Comparison of ENCODE assay signal across 16 cellular contexts in the genomic region with DNA sequence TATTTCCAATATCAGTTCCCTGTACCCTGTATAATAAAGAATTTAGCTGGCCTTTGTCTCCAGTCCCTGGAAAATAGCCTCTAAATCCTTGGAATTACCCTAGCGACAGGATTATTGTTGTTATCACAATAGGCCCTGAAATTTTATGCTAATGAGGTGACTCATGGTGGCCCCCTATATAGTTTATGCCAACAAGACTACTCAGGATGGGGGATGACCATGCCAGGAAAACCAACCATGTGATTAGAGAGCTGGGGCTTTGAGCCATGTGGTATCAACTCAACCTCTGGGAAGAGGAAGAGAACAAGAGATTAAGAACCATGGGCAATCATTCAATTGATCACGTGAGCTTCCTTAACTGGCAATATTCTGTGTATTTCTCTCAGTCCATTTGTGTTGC.
DNase-seq lines count a peak whose midpoint lies in the region; ATAC-seq and TF ChIP-seq lines count a peak whose summit lies in the region.
"Had no signal": no experiment of that assay in that cellular context is flagged by ENCODE, and none has a peak within 500 bp of the region (broad histone marks: within the 10 kb centered on the region; RNA-seq: fewer than 3 reads in every experiment).

No MANE protein-coding gene starts in this region.

- H3K27me3 ChIP-seq in SJSA1 (replicated peaks) = no peaks in the 10 kb centered on the region
- no peaks in the 10 kb centered on the region for H3K27me3 ChIP-seq in dorsolateral prefrontal cortex
- H3K27me3 ChIP-seq: SJCRH30 had no signal

- H3K4me3 ChIP-seq in SJSA1 = no peak overlapping the region
- no peak overlapping the region for H3K4me3 ChIP-seq in dorsolateral prefrontal cortex
- H3K4me3 ChIP-seq: SJCRH30 had no signal

- no peaks in the 10 kb centered on the region for H3K9me3 ChIP-seq in SJSA1 (replicated peaks)
- H3K9me3 ChIP-seq: SJCRH30 had no signal

- intact Hi-C loops in dorsolateral prefrontal cortex (cut with DNase I) = no loop called here

- peaks cover 12% of the 10 kb centered on the region for H3K4me1 ChIP-seq in SJSA1 (replicated peaks)
- H3K4me1 ChIP-seq: SJCRH30 had no signal

- DNase-seq in COR-L47 (lab: John Stamatoyannopoulos, UW) (peak; percentile 40), SJSA1 (ENCODE audit: low read depth in 1 of 2, low spot score in 2 of 2) (peak; percentile 37 to 44), dermis blood vessel endothelial cell (peak; percentile 83), kidney tubule cell (ENCODE audit: low spot score) (peak; percentile 34), NCI-H2227 (lab: John Stamatoyannopoulos, UW; ENCODE audit: unreplicated experiment) (no peak), dorsolateral prefrontal cortex (no peak), OCI-M2 (lab: John Stamatoyannopoulos, UW; ENCODE audit: unreplicated experiment) (no peak)
- DNase-seq: DMS53, GOT3, NCI-H1417 treated with DMSO at 0.1 percent for 48 hours, NCI-H2029, NCI-H2227 treated with DMSO at 0.1 percent for 48 hours, NCI-H524 treated with DMSO at 0.1 percent for 48 hours, SJCRH30 had no signal

- TF ChIP-seq CTCF in dorsolateral prefrontal cortex (IDR thresholded peaks at IDR 0.05 in 54 of 56, conservative IDR thresholded peaks at IDR 0.05 in 2 of 56; ENCODE audit: low read depth in 1 of 56, partially characterized antibody in 56 of 56) = no peak

- H3K36me3 ChIP-seq in SJSA1 = peaks cover 38% of the 10 kb centered on the region
- H3K36me3 ChIP-seq: SJCRH30 had no signal

- H3K27ac ChIP-seq in SJSA1 = peak overlapping the region; percentile 64
- no peak overlapping the region for H3K27ac ChIP-seq in dorsolateral prefrontal cortex
- H3K27ac ChIP-seq: RWPE1, SJCRH30 had no signal

- ATAC-seq in GM21381 (IDR thresholded peaks at IDR 0.05; ENCODE audit: unreplicated experiment) = no peak

Comparison
In these comparisons a context has a peak if more than half of its experiments do, and no peak if none do; other contexts are left out.
1. DNase-seq: peak in COR-L47 (single experiment), SJSA1 (2 of 2), dermis blood vessel endothelial cell (single experiment) and kidney tubule cell (single experiment); none in NCI-H2227 (single experiment), dorsolateral prefrontal cortex (0 of 10) and OCI-M2 (single experiment).